15 cellular contexts compared by ENCODE assay signal in the genomic region with DNA sequence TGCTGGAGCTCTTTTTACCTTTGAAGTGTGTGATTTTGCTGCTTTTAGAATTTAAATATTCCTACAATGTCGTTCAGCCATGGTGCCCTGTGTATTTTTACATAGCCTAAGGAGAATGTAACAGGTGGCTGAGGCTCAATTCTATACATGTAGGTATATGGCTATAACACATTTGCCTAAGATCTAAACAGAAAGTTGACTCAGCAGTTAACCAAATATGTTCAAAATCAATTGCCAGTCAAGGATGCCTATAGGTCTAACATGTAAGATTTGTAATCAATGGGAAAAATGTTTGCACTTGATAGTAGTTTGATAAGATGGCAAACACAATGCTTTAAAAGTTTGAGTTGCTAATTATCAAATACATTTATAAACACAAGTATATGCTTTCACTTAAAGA. TPM values are rescaled to one million over a fixed set of nuclear protein-coding genes. Genes with fewer than 3 reads are reported as not detected.
A peak's percentile ranks its signal among the peaks of the same experiment; 100 is the strongest.
DNase-seq lines count a peak whose midpoint lies in the region; ATAC-seq and TF ChIP-seq lines count a peak whose summit lies in the region.
"Had no signal": no experiment of that assay in that cellular context is flagged by ENCODE, and none has a peak within 500 bp of the region (broad histone marks: within the 10 kb centered on the region; RNA-seq: fewer than 3 reads in every experiment).

No MANE protein-coding gene starts in this region.

- H3K4me3 ChIP-seq in breast epithelium (no peak overlapping the region), IMR-90 (ENCODE audit: insufficient read depth, low read depth, low read length) (no peak overlapping the region), SK-N-MC (no peak overlapping the region), SJCRH30 (no peak overlapping the region)

- ATAC-seq in IMR-90 (ENCODE audit: low read depth) = no peak
- no peak for ATAC-seq in HG02981 (IDR thresholded peaks at IDR 0.05; ENCODE audit: unreplicated experiment)

- H3K27me3 Mint-ChIP-seq in MCF 10A (ENCODE audit: insufficient read depth, unreplicated experiment) (no peaks in the 10 kb centered on the region), osteocyte (ENCODE audit: unreplicated experiment) (no peaks in the 10 kb centered on the region)

- H4K20me1 ChIP-seq in IMR-90 (ENCODE audit: insufficient read depth, low read length) = peaks cover 42% of the 10 kb centered on the region; the same call in 1 of the 2 replicates

- no peak overlapping the region for H3K14ac ChIP-seq in IMR-90 (replicated peaks; ENCODE audit: low read depth, low read length)

- no peak overlapping the region for H3K4me2 ChIP-seq in IMR-90 (ENCODE audit: low read depth, low read length)

- TF ChIP-seq CTCF in MCF 10A (IDR thresholded peaks at IDR 0.05; ENCODE audit: unreplicated experiment) (no peak), breast epithelium (IDR thresholded peaks at IDR 0.05) (no peak), IMR-90 (conservative IDR thresholded peaks at IDR 0.05; ENCODE audit: low read depth, low read length) (no peak), osteocyte (IDR thresholded peaks at IDR 0.05) (no peak)

- POLR2A ChIA-PET in MCF 10A (lab: Yijun Ruan, JAX) (interaction anchor here (0.7 to 6.7 kb wide), 4 partner anchors 10 to 253 kb away, joined by 3 to 62 read pairs (median 4); a partner anchor contains a TSS), IMR-90 (lab: Charles Lee; ENCODE audit: unreplicated experiment) (no interaction called here)

- TF ChIP-seq RAD21 in IMR-90 (IDR thresholded peaks at IDR 0.05; ENCODE audit: low read length) = no peak

- H2AFZ ChIP-seq in IMR-90 (replicated peaks; ENCODE audit: low read length, poor library complexity) = no peak overlapping the region

- no peak overlapping the region for H3K18ac ChIP-seq in IMR-90 (ENCODE audit: low read depth, low read length)

- peaks cover 59% of the 10 kb centered on the region for H3K4me1 Mint-ChIP-seq in MCF 10A (ENCODE audit: insufficient read depth, unreplicated experiment)
- H3K4me1 Mint-ChIP-seq in osteocyte (ENCODE audit: unreplicated experiment) = peaks cover 86% of the 10 kb centered on the region

- H3K9ac ChIP-seq in IMR-90 (ENCODE audit: low read depth, low read length) (no peak overlapping the region), SK-N-MC (ENCODE audit: insufficient read length) (no peak overlapping the region)

- no peak overlapping the region for H3K4ac ChIP-seq in IMR-90 (ENCODE audit: low read depth, low read length)

- no peak for TF ChIP-seq POLR2A in breast epithelium (IDR thresholded peaks at IDR 0.05)
- TF ChIP-seq POLR2A in IMR-90 (IDR thresholded peaks at IDR 0.05; ENCODE audit: low read depth, low read length) = no peak

- no peak overlapping the region for H3K56ac ChIP-seq in IMR-90 (ENCODE audit: extremely low read depth, insufficient read depth, low read length)

- H2BK20ac ChIP-seq in IMR-90 (ENCODE audit: low read depth, low read length) = no peak overlapping the region

- H3K27ac Mint-ChIP-seq in MCF 10A (ENCODE audit: low read depth, unreplicated experiment) = peak overlapping the region; percentile 85
- peak overlapping the region; percentile 79 for H3K27ac Mint-ChIP-seq in osteocyte (ENCODE audit: unreplicated experiment)

- WGBS in IMR-90 (ENCODE audit: extremely low coverage in 2 of 2, insufficient read length in 1 of 2), 2 experiments = no CpG with 5 or more reads among the region's 1 CpG

- H3K9me3 Mint-ChIP-seq in MCF 10A (ENCODE audit: unreplicated experiment) (no peaks in the 10 kb centered on the region), osteocyte (ENCODE audit: unreplicated experiment) (no peaks in the 10 kb centered on the region)

- H3K36me3 ChIP-seq in breast epithelium = no peaks in the 10 kb centered on the region
- H3K36me3 ChIP-seq in IMR-90 (ENCODE audit: control insufficient read depth, insufficient read depth, low read length) = no peaks in the 10 kb centered on the region
- H3K36me3 ChIP-seq in SK-N-MC (ENCODE audit: insufficient read depth, low read length) = peaks cover 11% of the 10 kb centered on the region; the same call in 1 of the 2 replicates
- 0 out of 2 replicates have a peak, but pooled peaks cover 3% of the 10 kb centered on the region for H3K36me3 ChIP-seq in SJCRH30

- DNase-seq in MCF 10A (ENCODE audit: unreplicated experiment) (no peak), breast epithelium (ENCODE audit: low spot score in 2 of 2) (no peak), IMR-90 (no peak), SK-N-MC (ENCODE audit: low read depth, low spot score) (no peak), osteocyte (ENCODE audit: extremely low spot score, unreplicated experiment) (no peak), NCI-H146 treated with DMSO at 0.1 percent for 48 hours (lab: John Stamatoyannopoulos, UW; ENCODE audit: unreplicated experiment) (no peak), SJCRH30 (no peak)
- DNase-seq: 8988T, C1 segment of cervical spinal cord, DMS 273 treated with DMSO at 0.1 percent for 48 hours, MV-4-11, NCI-H1436, SIG-M5, T-helper 2 cell had no signal

- BruUV-seq in MCF 10A (replicated peaks; lab: Mats Ljungman, UMichigan) = no TSS peak
- BruUV-seq in IMR-90 (replicated peaks; lab: Mats Ljungman, UMichigan) = no TSS peak

- H2BK15ac ChIP-seq in IMR-90 (ENCODE audit: low read depth, low read length) = no peak overlapping the region

- H2BK120ac ChIP-seq in IMR-90 (ENCODE audit: low read depth, low read length) = no peak overlapping the region

- CTCF ChIA-PET in MCF 10A (lab: Yijun Ruan, JAX) = interaction anchor here (1.1 to 4.0 kb wide), 2 partner anchors 9 to 12 kb away, joined by 3 to 18 read pairs; a partner anchor contains a TSS
- CTCF ChIA-PET in IMR-90 (lab: Yijun Ruan, JAX) = no interaction called here

- H3K27ac ChIP-seq in breast epithelium (no peak overlapping the region), IMR-90 (ENCODE audit: insufficient read depth, low read length) (no peak overlapping the region), SK-N-MC (0 out of 2 replicates have a peak overlapping the region, but pooled peaks have one; percentile 4), SJCRH30 (no peak overlapping the region)

- no peak overlapping the region for H4K5ac ChIP-seq in IMR-90 (ENCODE audit: low read depth, low read length)

- dilution Hi-C loops in IMR-90 (cut with HindIII; ENCODE audit: low sequenced_read_pairs, unreplicated experiment) = no loop called here

- no peak overlapping the region for H4K8ac ChIP-seq in IMR-90 (ENCODE audit: low read depth in 2 of 2, low read length in 2 of 2)

- H2AK9ac ChIP-seq in IMR-90 (replicated peaks; ENCODE audit: low read depth, low read length, poor library complexity) = no peak overlapping the region

- H3K27me3 ChIP-seq in breast epithelium (no peaks in the 10 kb centered on the region), IMR-90 (ENCODE audit: control insufficient read depth, insufficient read depth, low read length) (no peaks in the 10 kb centered on the region), SJCRH30 (no peaks in the 10 kb centered on the region)

- peaks cover 7 to 63% of the 10 kb centered on the region in 2 experiments; a peak in 3 of 4 replicates for H3K79me1 ChIP-seq in IMR-90 (ENCODE audit: low read depth in 1 of 2, low read length in 2 of 2)

- H3K4me3 Mint-ChIP-seq in MCF 10A (ENCODE audit: unreplicated experiment) (no peak overlapping the region), osteocyte (ENCODE audit: unreplicated experiment) (no peak overlapping the region)

- H3K9me3 ChIP-seq in breast epithelium (no peaks in the 10 kb centered on the region), IMR-90 (ENCODE audit: control insufficient read depth, insufficient read depth, low read length) (no peaks in the 10 kb centered on the region), SK-N-MC (ENCODE audit: low read depth, low read length) (no peaks in the 10 kb centered on the region; the same call in 1 of the 2 replicates), SJCRH30 (replicated peaks) (no peaks in the 10 kb centered on the region)

- in situ Hi-C loops in IMR-90 (cut with MboI; ENCODE audit: low sequenced_read_pairs) = no loop called here

- no peak overlapping the region for H4K91ac ChIP-seq in IMR-90 (ENCODE audit: insufficient read depth, low read depth, low read length)

- peaks cover 0 to 13% of the 10 kb centered on the region in 2 donors for H3K4me1 ChIP-seq in breast epithelium
- peaks cover 2% of the 10 kb centered on the region; the same call in 1 of the 2 replicates for H3K4me1 ChIP-seq in IMR-90 (ENCODE audit: control insufficient read depth, insufficient read depth, low read length)
- no peaks in the 10 kb centered on the region for H3K4me1 ChIP-seq in SJCRH30

- H3K36me3 Mint-ChIP-seq in MCF 10A (ENCODE audit: insufficient read depth, unreplicated experiment) (peaks cover 11% of the 10 kb centered on the region), osteocyte (ENCODE audit: unreplicated experiment) (peaks cover 6% of the 10 kb centered on the region)

- H2BK5ac ChIP-seq in IMR-90 (ENCODE audit: low read depth, low read length, poor library complexity, severe bottlenecking) = no peak overlapping the region

- H3K23ac ChIP-seq in IMR-90 (ENCODE audit: low read depth, low read length) = no peak overlapping the region

- peaks cover 8% of the 10 kb centered on the region for H3K9me1 ChIP-seq in IMR-90 (ENCODE audit: insufficient read depth, low read length)

- no peak overlapping the region for H2AK5ac ChIP-seq in IMR-90 (ENCODE audit: low read depth, low read length)

- intact Hi-C loops in MCF 10A (cut with micrococcal nuclease) = no loop called here
- intact Hi-C loops in breast epithelium (cut with DNase I; ENCODE audit: low total_unique reads) = no loop called here
- intact Hi-C loops in IMR-90 (cut with micrococcal nuclease) = loop anchor here (10.0 kb wide), 1 partner anchor 98 kb away; no protein-coding TSS in a partner anchor

TF ChIP-seq in IMR-90, 13 proteins besides CTCF, POLR2A, EP300 and RAD21:
- TF ChIP-seq MAFK (IDR thresholded peaks at IDR 0.05; ENCODE audit: low read depth, low read length) (peak; percentile 58), FOS (IDR thresholded peaks at IDR 0.05; ENCODE audit: low read depth, low read length) (no peak), MAZ (IDR thresholded peaks at IDR 0.05; ENCODE audit: borderline replicate concordance, low read depth, low read length) (no peak)
- TF ChIP-seq, protein P1, sequence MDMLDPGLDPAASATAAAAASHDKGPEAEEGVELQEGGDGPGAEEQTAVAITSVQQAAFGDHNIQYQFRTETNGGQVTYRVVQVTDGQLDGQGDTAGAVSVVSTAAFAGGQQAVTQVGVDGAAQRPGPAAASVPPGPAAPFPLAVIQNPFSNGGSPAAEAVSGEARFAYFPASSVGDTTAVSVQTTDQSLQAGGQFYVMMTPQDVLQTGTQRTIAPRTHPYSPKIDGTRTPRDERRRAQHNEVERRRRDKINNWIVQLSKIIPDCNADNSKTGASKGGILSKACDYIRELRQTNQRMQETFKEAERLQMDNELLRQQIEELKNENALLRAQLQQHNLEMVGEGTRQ (IDR thresholded peaks at IDR 0.05; ENCODE audit: low read depth, low read length) = no peak

RNA-seq across cellular contexts. Expression of a gene that starts 8.2 kb away (rescaled TPM):
- total RNA-seq in MCF 10A (2022) = 248 and 330 TPM in 2 replicates
- 100 to 1,000 TPM in 2 of 3 donors, 10 to 100 TPM in 1; 17.0 to 155 (median 101) TPM for total RNA-seq in breast epithelium
- 13.6 and 34.4 TPM in 2 replicates for total RNA-seq in IMR-90 (2012; rRNA removed)
- polyA plus RNA-seq in IMR-90 (2012; rRNA removed) = 13.2 and 13.3 TPM in 2 replicates
- polyA plus RNA-seq in IMR-90 (2012; cell fraction: cytosol; rRNA removed) = 9.8 and 10.8 TPM in 2 replicates
- 18.7 and 33.9 TPM in 2 replicates for polyA plus RNA-seq in IMR-90 (2012; cell fraction: nucleus; rRNA removed; ENCODE audit: low replicate concordance)
- total RNA-seq in osteocyte = 184 and 213 TPM in 2 replicates
- total RNA-seq in SJCRH30 (2014; rRNA removed; shearing (Covaris generic)) = 22.5 and 24.9 TPM in 2 replicates
